Comparison of ENCODE assay signal across 28 cellular contexts in genomic region chrX:46737462-46737861, GRCh38. TPM values are rescaled to one million over a fixed set of nuclear protein-coding genes. Genes with fewer than 3 reads are reported as not detected.
A peak's percentile ranks its signal among the peaks of the same experiment; 100 is the strongest.
DNase-seq lines count a peak whose midpoint lies in the region; ATAC-seq and TF ChIP-seq lines count a peak whose summit lies in the region.
"Had no signal": no experiment of that assay in that cellular context is flagged by ENCODE, and none has a peak within 500 bp of the region (broad histone marks: within the 10 kb centered on the region; RNA-seq: fewer than 3 reads in every experiment).

No MANE protein-coding gene starts in this region.

- no peak overlapping the region for H2AFZ ChIP-seq in mammary epithelial cell (ENCODE audit: low read depth, low read length)

- H3K4me3 ChIP-seq in AG09309 (ENCODE audit: control insufficient read depth, low read depth, low read length) (no peak overlapping the region), mammary epithelial cell (replicated peaks in 1 of 3; ENCODE audit: insufficient read depth in 1 of 3, low read depth in 2 of 3, low read length in 3 of 3) (no peak overlapping the region), fibroblast of pulmonary artery (replicated peaks; ENCODE audit: low read depth, low read length) (no peak overlapping the region), aorta (ENCODE audit: low read length in 2 of 2) (no peak overlapping the region)
- H3K4me3 ChIP-seq: A549, smooth muscle cell, thoracic aorta, vagina had no signal

- H3K79me2 ChIP-seq in mammary epithelial cell (ENCODE audit: insufficient read depth, low read length): peaks cover 35% of the 10 kb centered on the region

- H3K4me1 ChIP-seq in mammary epithelial cell (ENCODE audit: insufficient read depth, low read length) (peaks cover 4% of the 10 kb centered on the region), aorta (ENCODE audit: control insufficient read depth in 1 of 2, insufficient read depth in 2 of 2, low read length in 2 of 2) (no peaks in the 10 kb centered on the region)
- H3K4me1 ChIP-seq: A549, vagina had no signal

- DNase-seq in AG09309 (ENCODE audit: low read depth) (peak; percentile 55), HCEC 1CT (peak; percentile 69), mammary epithelial cell (peak; percentile 51), fibroblast of pulmonary artery (ENCODE audit: low read depth) (peak; percentile 82), NAMALWA (ENCODE audit: low spot score) (no peak), NCI-H146 treated with DMSO at 0.1 percent for 48 hours (lab: John Stamatoyannopoulos, UW; ENCODE audit: unreplicated experiment) (no peak), aorta (no peak)
- DNase-seq: activated CD4-positive, alpha-beta T cell treated with anti-CD3 and anti-CD28 coated beads for 36 hours; activated gamma-delta T cell treated with Interleukin-2 at 50 U/mL for 16 hours; activated naive CD8-positive, alpha-beta T cell treated with anti-CD3 and anti-CD28 coated beads, Interleukin-2, amount 50 U/mL, for 24 hours; foreskin melanocyte; hippocampal formation; immature natural killer cell; Karpas-422; naive B cell; NCI-H1092 treated with DMSO at 0.1 percent for 48 hours; NCI-H2029; NCI-H345; stimulated activated CD4-positive, alpha-beta T cell treated with anti-CD3 and anti-CD28 coated beads, Interleukin-4, amount 100 ng/mL, for 1 hour; stimulated activated naive B cell treated with anti-CD40 and anti-IgM and Interleukin-4, amounts not matched to agents 10 μg/mL and 1 μg/mL and 100 μg/mL, for 72 hours; T-helper 2 cell had no signal

- H3K27ac ChIP-seq in mammary epithelial cell (ENCODE audit: insufficient read depth, low read depth, low read length): peak overlapping the region; percentile 42
- H3K27ac ChIP-seq in aorta (ENCODE audit: low read depth in 1 of 2, low read length in 2 of 2): no peak overlapping the region
- H3K27ac ChIP-seq: A549, thoracic aorta, vagina had no signal

- H3K4me2 ChIP-seq in mammary epithelial cell (ENCODE audit: insufficient read depth, low read depth, low read length): no peak overlapping the region
- H3K4me2 ChIP-seq: A549, smooth muscle cell had no signal

- no peak overlapping the region for H3K9ac ChIP-seq in mammary epithelial cell (ENCODE audit: insufficient read depth, low read length)

- BruUV-seq in mammary epithelial cell (replicated peaks; lab: Mats Ljungman, UMichigan): no TSS peak

- TF ChIP-seq CTCF in AG09309 (IDR thresholded peaks at IDR 0.05; ENCODE audit: control insufficient read depth, insufficient read depth, low read depth, low read length, missing control alignments) (no peak), mammary epithelial cell (conservative IDR thresholded peaks at IDR 0.05 in 1 of 2, IDR thresholded peaks at IDR 0.05 in 1 of 2; ENCODE audit: extremely low read depth in 1 of 2, insufficient read depth in 1 of 2, low read depth in 1 of 2, low read length in 2 of 2) (no peak), fibroblast of pulmonary artery (IDR thresholded peaks at IDR 0.05; ENCODE audit: low read length, missing control alignments) (no peak)

- dilution Hi-C loops in mammary epithelial cell (cut with HindIII; ENCODE audit: low sequenced_read_pairs): no loop called here

- WGBS in mammary epithelial cell (ENCODE audit: low coverage, missing lambda C conversion rate): 26% methylated on average over 2 of the region's 2 CpGs
- 10 to 28% methylated on average over 2 of the region's 2 CpGs for WGBS in aorta, 2 donors

- H3K9me3 ChIP-seq in mammary epithelial cell (replicated peaks; ENCODE audit: insufficient read depth, low read length) (peaks cover 11% of the 10 kb centered on the region), aorta (ENCODE audit: control insufficient read depth, low read length) (no peaks in the 10 kb centered on the region)
- H3K9me3 ChIP-seq: thoracic aorta, vagina had no signal

- H4K20me1 ChIP-seq in mammary epithelial cell (ENCODE audit: insufficient read depth, low read length): no peaks in the 10 kb centered on the region

- no peaks in the 10 kb centered on the region for H3K27me3 ChIP-seq in mammary epithelial cell (ENCODE audit: insufficient read depth, low read length)
- no peaks in the 10 kb centered on the region for H3K27me3 ChIP-seq in aorta (ENCODE audit: control insufficient read depth in 1 of 2, insufficient read depth in 2 of 2, low read length in 1 of 2)
- H3K27me3 ChIP-seq: vagina had no signal

- H3K36me3 ChIP-seq in mammary epithelial cell (ENCODE audit: insufficient read depth, low read length) (no peaks in the 10 kb centered on the region), aorta (ENCODE audit: control insufficient read depth in 1 of 2, insufficient read depth in 2 of 2, low read length in 1 of 2) (no peaks in the 10 kb centered on the region)
- H3K36me3 ChIP-seq: thoracic aorta, vagina had no signal

- in situ Hi-C loops in mammary epithelial cell (cut with MboI; ENCODE audit: low sequenced_read_pairs in 2 of 2): no loop called here

- ATAC-seq in GM21367 (IDR thresholded peaks at IDR 0.05; ENCODE audit: unreplicated experiment) (no peak), aorta (ENCODE audit: low FRiP score) (no peak)
- ATAC-seq: A549; activated CD4-positive, alpha-beta T cell treated with anti-CD3 and anti-CD28 coated beads for 36 hours; activated naive CD8-positive, alpha-beta T cell treated with anti-CD3 and anti-CD28 coated beads, Interleukin-2, amount 50 U/mL, for 24 hours; left lobe of liver; SK-N-SH treated with all-trans-retinoic acid at 6 μM for 48 hours; stimulated activated naive B cell treated with anti-CD40 and anti-IgM and Interleukin-4, amounts not matched to agents 10 μg/mL and 1 μg/mL and 100 μg/mL, for 72 hours had no signal

- intact Hi-C loops in mammary epithelial cell (cut with micrococcal nuclease): loop anchor here (1.0 kb wide), 1 partner anchor 17 kb away; no protein-coding TSS in a partner anchor
- intact Hi-C loops in aorta (cut with DNase I): no loop called here

- CTCF ChIA-PET in mammary epithelial cell (lab: Charles Lee; ENCODE audit: low non-redundant PET): no interaction called here

RNA-seq across cellular contexts. Expression of gene SLC9A7, which starts 21.5 kb away (rescaled TPM):
- total RNA-seq in mammary epithelial cell: 10 to 100 TPM; 32.4 to 72.7 TPM
- polyA plus RNA-seq in mammary epithelial cell: 19.7 TPM
- polyA minus RNA-seq in mammary epithelial cell: 70.2 TPM
- 1 to 10 TPM; 2.5 to 3.0 TPM for total RNA-seq in aorta
- polyA plus RNA-seq in aorta: under 1 TPM; 0.33 to 0.38 TPM

Comparison
In these comparisons a context has a peak if more than half of its experiments do, and no peak if none do; other contexts are left out.
1. DNase-seq: peak in AG09309 (single experiment), HCEC 1CT (single experiment), mammary epithelial cell (single experiment) and fibroblast of pulmonary artery (single experiment); none in NAMALWA (single experiment), NCI-H146 treated with DMSO at 0.1 percent for 48 hours (single experiment) and aorta (0 of 2).
2. RNA of gene SLC9A7, which starts 21.5 kb away (total RNA-seq): 32.4 to 72.7 TPM in mammary epithelial cell; 2.5 to 3.0 TPM in aorta; every median in the first group is over 4 times any median in the second.